In genomic region chr12:112347521-112347920, GRCh38 we compare ENCODE assay signal across 9 cellular contexts. TPM values are rescaled to one million over a fixed set of nuclear protein-coding genes. Genes with fewer than 3 reads are reported as not detected.
DNase-seq lines count a peak whose midpoint lies in the region; ATAC-seq and TF ChIP-seq lines count a peak whose summit lies in the region.
"Had no signal": no experiment of that assay in that cellular context is flagged by ENCODE, and none has a peak within 500 bp of the region (broad histone marks: within the 10 kb centered on the region; RNA-seq: fewer than 3 reads in every experiment).

No MANE protein-coding gene starts in this region.

- no peak overlapping the region for H3K27ac Mint-ChIP-seq in naive thymus-derived CD8-positive, alpha-beta T cell

- peaks cover 60% of the 10 kb centered on the region for H3K79me2 ChIP-seq in mammary epithelial cell (ENCODE audit: insufficient read depth, low read length)
- peaks cover 67% of the 10 kb centered on the region for H3K79me2 ChIP-seq in osteoblast (ENCODE audit: insufficient read depth, low read length)

- POLR2A ChIA-PET in naive thymus-derived CD8-positive, alpha-beta T cell (lab: Charles Lee), result no interaction called here

- H4K20me1 ChIP-seq in mammary epithelial cell (ENCODE audit: insufficient read depth, low read length) (no peaks in the 10 kb centered on the region), osteoblast (ENCODE audit: insufficient read depth, low read length) (peaks cover 63% of the 10 kb centered on the region)

- no TSS peak for BruUV-seq in mammary epithelial cell (replicated peaks; lab: Mats Ljungman, UMichigan)

- intact Hi-C loops in mammary epithelial cell (cut with micrococcal nuclease), result no loop called here
- intact Hi-C loops in lower lobe of right lung (cut with DNase I), result no loop called here
- intact Hi-C loops in Right ventricle myocardium superior (cut with DNase I), result no loop called here

- H3K4me3 Mint-ChIP-seq in naive thymus-derived CD8-positive, alpha-beta T cell, result no peak overlapping the region

- H3K4me1 ChIP-seq in mammary epithelial cell (ENCODE audit: insufficient read depth, low read length), result peaks cover 3% of the 10 kb centered on the region
- peaks cover 12% of the 10 kb centered on the region for H3K4me1 ChIP-seq in osteoblast (ENCODE audit: insufficient read depth, low read length)
- no peaks in the 10 kb centered on the region for H3K4me1 ChIP-seq in lower lobe of right lung
- H3K4me1 ChIP-seq: testis had no signal

- no peaks in the 10 kb centered on the region for H3K27me3 ChIP-seq in mammary epithelial cell (ENCODE audit: insufficient read depth, low read length)
- no peaks in the 10 kb centered on the region for H3K27me3 ChIP-seq in osteoblast (ENCODE audit: insufficient read depth, low read length)
- no peaks in the 10 kb centered on the region for H3K27me3 ChIP-seq in lower lobe of right lung (ENCODE audit: low read depth)
- H3K27me3 ChIP-seq: testis had no signal

- H3K36me3 Mint-ChIP-seq in naive thymus-derived CD8-positive, alpha-beta T cell, result no peaks in the 10 kb centered on the region

- H3K36me3 ChIP-seq in mammary epithelial cell (ENCODE audit: insufficient read depth, low read length) (no peaks in the 10 kb centered on the region), osteoblast (ENCODE audit: insufficient read depth, low read length) (no peaks in the 10 kb centered on the region), lower lobe of right lung (no peaks in the 10 kb centered on the region)

- H3K4me3 ChIP-seq in mammary epithelial cell (replicated peaks in 1 of 3; ENCODE audit: insufficient read depth in 1 of 3, low read depth in 2 of 3, low read length in 3 of 3) (no peak overlapping the region), osteoblast (ENCODE audit: insufficient read depth, low read length) (no peak overlapping the region), lower lobe of right lung (no peak overlapping the region)
- H3K4me3 ChIP-seq: testis had no signal

- dilution Hi-C loops in mammary epithelial cell (cut with HindIII; ENCODE audit: low sequenced_read_pairs), result no loop called here

- in situ Hi-C loops in mammary epithelial cell (cut with MboI; ENCODE audit: low sequenced_read_pairs in 2 of 2), result no loop called here

- H2AFZ ChIP-seq in mammary epithelial cell (ENCODE audit: low read depth, low read length) (no peak overlapping the region), osteoblast (ENCODE audit: low read length) (no peak overlapping the region)

- ATAC-seq in GM19351 (IDR thresholded peaks at IDR 0.05; ENCODE audit: unreplicated experiment) (peak; percentile 71), GM21390 (IDR thresholded peaks at IDR 0.05; ENCODE audit: unreplicated experiment) (no peak), lower lobe of right lung (no peak), Right ventricle myocardium superior (ENCODE audit: poor library complexity) (no peak)
- no peak for ATAC-seq in naive thymus-derived CD8-positive, alpha-beta T cell

- DNase-seq in LHCN-M2 (ENCODE audit: low read depth), result peak; percentile 73
- DNase-seq in mammary epithelial cell, result peak; percentile 57
- peak; percentile 48 for DNase-seq in osteoblast (ENCODE audit: insufficient read length, low spot score, missing footprints)
- no peak for DNase-seq in lower lobe of right lung
- DNase-seq in Right ventricle myocardium superior, result no peak
- DNase-seq in naive thymus-derived CD8-positive, alpha-beta T cell, result no peak
- DNase-seq: testis had no signal

- H3K27ac ChIP-seq in mammary epithelial cell (ENCODE audit: insufficient read depth, low read depth, low read length), result no peak overlapping the region
- H3K27ac ChIP-seq in osteoblast (ENCODE audit: low read depth, low read length), result no peak overlapping the region
- no peak overlapping the region for H3K27ac ChIP-seq in lower lobe of right lung
- H3K27ac ChIP-seq: testis had no signal

- H3K9me3 ChIP-seq in mammary epithelial cell (replicated peaks; ENCODE audit: insufficient read depth, low read length), result no peaks in the 10 kb centered on the region
- no peaks in the 10 kb centered on the region for H3K9me3 ChIP-seq in osteoblast (ENCODE audit: low read depth, low read length)
- no peaks in the 10 kb centered on the region for H3K9me3 ChIP-seq in lower lobe of right lung
- H3K9me3 ChIP-seq: testis had no signal

- CTCF ChIA-PET in mammary epithelial cell (lab: Charles Lee; ENCODE audit: low non-redundant PET), result no interaction called here

- WGBS in mammary epithelial cell (ENCODE audit: low coverage, missing lambda C conversion rate), result 82% methylated on average over 3 of the region's 3 CpGs

- TF ChIP-seq CTCF in mammary epithelial cell (conservative IDR thresholded peaks at IDR 0.05 in 1 of 2, IDR thresholded peaks at IDR 0.05 in 1 of 2; ENCODE audit: extremely low read depth in 1 of 2, insufficient read depth in 1 of 2, low read depth in 1 of 2, low read length in 2 of 2), result no peak
- no peak for TF ChIP-seq CTCF in osteoblast (IDR thresholded peaks at IDR 0.05; ENCODE audit: extremely low read depth, low read depth, low read length)
- TF ChIP-seq CTCF in lower lobe of right lung (IDR thresholded peaks at IDR 0.05), result no peak

- no peak overlapping the region for H3K9ac ChIP-seq in mammary epithelial cell (ENCODE audit: insufficient read depth, low read length)

- H3K27me3 Mint-ChIP-seq in naive thymus-derived CD8-positive, alpha-beta T cell, result no peaks in the 10 kb centered on the region

- H3K9me3 Mint-ChIP-seq in naive thymus-derived CD8-positive, alpha-beta T cell, result no peaks in the 10 kb centered on the region

- peaks cover 30 to 70% (median 46%) of the 10 kb centered on the region in 4 donors for H3K4me1 Mint-ChIP-seq in naive thymus-derived CD8-positive, alpha-beta T cell

- H3K4me2 ChIP-seq in mammary epithelial cell (ENCODE audit: insufficient read depth, low read depth, low read length), result no peak overlapping the region
- H3K4me2 ChIP-seq in osteoblast (ENCODE audit: insufficient read depth, low read length), result no peak overlapping the region

RNA-seq across cellular contexts. Expression of gene HECTD4, which starts 34.7 kb away (rescaled TPM):
- 7.4 and 8.2 TPM in 2 replicates for total RNA-seq in LHCN-M2 (2014; rRNA removed)
- 8.3 TPM for polyA plus RNA-seq in LHCN-M2 (2012)
- 10 to 100 TPM; 30.7 to 36.1 TPM for total RNA-seq in mammary epithelial cell
- 5.1 TPM for polyA plus RNA-seq in mammary epithelial cell
- polyA minus RNA-seq in mammary epithelial cell, result 18.2 TPM
- total RNA-seq in osteoblast, result 29.0 and 38.6 TPM in 2 replicates
- 54.8 TPM for total RNA-seq in lower lobe of right lung
- total RNA-seq in Right ventricle myocardium superior, result 20.0 TPM
- total RNA-seq in naive thymus-derived CD8-positive, alpha-beta T cell, result 10 to 100 TPM; 47.6 to 60.1 TPM
- 1 to 10 TPM; 1.8 to 4.5 (median 2.5) TPM for polyA plus RNA-seq in naive thymus-derived CD8-positive, alpha-beta T cell

Comparison
In these comparisons a context has a peak if more than half of its experiments do, and no peak if none do; other contexts are left out.
1. DNase-seq: peak in LHCN-M2 (single experiment), mammary epithelial cell (single experiment) and osteoblast (single experiment); none in lower lobe of right lung (single experiment), Right ventricle myocardium superior (single experiment) and naive thymus-derived CD8-positive, alpha-beta T cell (0 of 10).